In the genomic region with DNA sequence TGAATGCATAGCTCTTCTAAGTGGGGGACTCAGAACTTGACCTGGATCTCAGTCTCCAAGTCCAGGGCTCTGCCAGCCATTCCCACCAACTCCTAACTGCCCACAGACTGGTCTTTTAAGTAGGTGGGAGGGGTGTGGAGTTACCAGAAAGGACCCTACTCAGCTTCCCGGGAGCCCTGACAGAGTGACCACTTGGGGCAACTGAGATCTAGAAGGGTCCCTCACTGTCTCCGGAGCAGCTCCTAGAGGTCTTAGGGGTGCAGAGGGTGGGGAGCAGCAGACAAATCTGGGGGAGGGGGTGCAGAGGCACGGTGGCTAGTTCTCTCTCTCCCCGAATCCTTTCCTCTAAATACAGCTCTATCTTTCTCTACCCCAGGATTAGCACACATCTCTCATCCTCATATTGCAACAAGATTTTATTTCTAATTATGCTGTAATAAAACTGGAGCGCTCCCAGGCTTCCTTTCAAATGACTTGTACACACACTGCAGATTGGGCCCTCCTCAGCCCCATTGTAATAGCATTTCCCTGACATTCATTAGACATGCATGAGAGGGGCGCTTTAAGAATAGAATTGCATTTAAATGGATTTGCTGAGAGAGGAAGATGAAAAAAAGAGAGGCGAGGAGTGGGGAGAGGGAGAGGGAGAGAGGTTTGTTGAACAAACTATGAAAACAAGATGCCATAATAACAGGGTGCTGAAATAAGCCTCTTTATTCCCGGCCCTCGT, we compare ENCODE assay signal across 17 cellular contexts.
A peak's percentile ranks its signal among the peaks of the same experiment; 100 is the strongest.
DNase-seq lines count a peak whose midpoint lies in the region; ATAC-seq and TF ChIP-seq lines count a peak whose summit lies in the region.
"Had no signal": no experiment of that assay in that cellular context is flagged by ENCODE, and none has a peak within 500 bp of the region (broad histone marks: within the 10 kb centered on the region; RNA-seq: fewer than 3 reads in every experiment).

No MANE protein-coding gene starts in this region.

- no peak overlapping the region for H3K27ac ChIP-seq in A673 (ENCODE audit: low read depth, low read length, poor library complexity, severe bottlenecking)
- H3K27ac ChIP-seq in lower lobe of right lung: no peak overlapping the region
- H3K27ac ChIP-seq in left lung: no peak overlapping the region
- H3K27ac ChIP-seq: A549, KMS-11, PC-9, upper lobe of left lung had no signal

- POLR2A ChIA-PET in A673 (lab: Charles Lee; ENCODE audit: low non-redundant PET): interaction anchor here (0.6 kb wide), 1 partner anchor 576 kb away, joined by 5 read pairs; no protein-coding TSS in a partner anchor

- peaks cover 18% of the 10 kb centered on the region for H3K4me1 ChIP-seq in A673 (ENCODE audit: insufficient read depth, low read length, poor library complexity, severe bottlenecking)
- no peaks in the 10 kb centered on the region for H3K4me1 ChIP-seq in lower lobe of right lung
- no peaks in the 10 kb centered on the region for H3K4me1 ChIP-seq in left lung
- H3K4me1 ChIP-seq: A549, upper lobe of left lung had no signal

- BruUV-seq in A673 (replicated peaks; lab: Mats Ljungman, UMichigan): no TSS peak

- intact Hi-C loops in A673 (cut with micrococcal nuclease; ENCODE audit: unreplicated experiment): no loop called here
- intact Hi-C loops in lower lobe of right lung (cut with DNase I): no loop called here
- intact Hi-C loops in left lung (cut with DNase I): no loop called here

- no peaks in the 10 kb centered on the region for H3K9me3 ChIP-seq in A673 (ENCODE audit: low read depth, low read length, poor library complexity, severe bottlenecking)
- no peaks in the 10 kb centered on the region for H3K9me3 ChIP-seq in lower lobe of right lung
- no peaks in the 10 kb centered on the region for H3K9me3 ChIP-seq in left lung
- H3K9me3 ChIP-seq: A549 had no signal

- H3K36me3 ChIP-seq in A673 (ENCODE audit: insufficient read depth, low read length, poor library complexity, severe bottlenecking) (no peaks in the 10 kb centered on the region), lower lobe of right lung (no peaks in the 10 kb centered on the region), left lung (no peaks in the 10 kb centered on the region)
- H3K36me3 ChIP-seq: upper lobe of left lung had no signal

- no peak overlapping the region for H3K4me3 ChIP-seq in A673 (ENCODE audit: low read depth, low read length, poor library complexity, severe bottlenecking)
- no peak overlapping the region for H3K4me3 ChIP-seq in lower lobe of right lung
- no peak overlapping the region for H3K4me3 ChIP-seq in left lung
- H3K4me3 ChIP-seq: A549, PC-9, upper lobe of left lung had no signal

- H3K27me3 ChIP-seq in A673 (replicated peaks; ENCODE audit: insufficient read depth, low read depth, low read length, poor library complexity) (no peaks in the 10 kb centered on the region), lower lobe of right lung (ENCODE audit: low read depth) (no peaks in the 10 kb centered on the region), left lung (no peaks in the 10 kb centered on the region)
- H3K27me3 ChIP-seq: upper lobe of left lung had no signal

- CTCF ChIA-PET in A673 (lab: Charles Lee): no interaction called here

- no peak for TF ChIP-seq CTCF in A673 (conservative IDR thresholded peaks at IDR 0.05; ENCODE audit: low read depth, low read length)
- TF ChIP-seq CTCF in lower lobe of right lung (IDR thresholded peaks at IDR 0.05): no peak
- no peak for TF ChIP-seq CTCF in left lung (IDR thresholded peaks at IDR 0.05)

- no peak for TF ChIP-seq POLR2A in erythroblast (IDR thresholded peaks at IDR 0.05; ENCODE audit: low read length)

- ATAC-seq in lower lobe of right lung (no peak), GM21619 (IDR thresholded peaks at IDR 0.05; ENCODE audit: unreplicated experiment) (no peak), HG03457 (IDR thresholded peaks at IDR 0.05; ENCODE audit: unreplicated experiment) (no peak), left lung (no peak)
- ATAC-seq: A549 had no signal

- DNase-seq in A673 (ENCODE audit: low spot score): peak; percentile 53
- DNase-seq in NCI-H128 (lab: John Stamatoyannopoulos, UW; ENCODE audit: unreplicated experiment): peak; percentile 42
- peak; percentile 90 for DNase-seq in NCI-H69 (lab: John Stamatoyannopoulos, UW)
- peak; percentile 6 for DNase-seq in lower lobe of right lung
- no peak for DNase-seq in left lung
- DNase-seq in erythroblast (lab: John Stamatoyannopoulos, UW): no peak
- DNase-seq: central memory CD4-positive, alpha-beta T cell; DMS153; MV-4-11; PC-9; Right ventricle myocardium superior; T-helper 9 cell; upper lobe of left lung had no signal

Comparison
In these comparisons a context has a peak if more than half of its experiments do, and no peak if none do; other contexts are left out.
1. DNase-seq: peak in A673 (single experiment), NCI-H128 (single experiment), NCI-H69 (single experiment) and lower lobe of right lung (single experiment); none in left lung (0 of 2) and erythroblast (0 of 2).